ENCODE assay signal across 8 cellular contexts in genomic region chr10:58334817-58335305, GRCh38. TPM values are rescaled to one million over a fixed set of nuclear protein-coding genes. Genes with fewer than 3 reads are reported as not detected.
DNase-seq lines count a peak whose midpoint lies in the region; ATAC-seq and TF ChIP-seq lines count a peak whose summit lies in the region.

TSS of gene UBE2D1 (plus strand) at chr10:58335006. CDS start at chr10:58335202, 196 bp downstream.

- peak within 1 kb of the TSS; percentile 91 for H3K4me3 ChIP-seq in DOHH2 (ENCODE audit: low read length)
- peak within 1 kb of the TSS; percentile 71 to 94 for H3K4me3 ChIP-seq in foreskin fibroblast (ENCODE audit: low read depth in 1 of 2, low read length in 2 of 2)

- in situ Hi-C loops in KBM-7 (cut with MboI; ENCODE audit: low pct_unique_long_range_greater_than_20kb, low sequenced_read_pairs), result no loop called here

- peak; percentile 98 for ATAC-seq in GM21717 (IDR thresholded peaks at IDR 0.05; ENCODE audit: unreplicated experiment)

- peaks cover 45% of the 10 kb centered on the region for H3K79me2 ChIP-seq in DOHH2 (ENCODE audit: control insufficient read depth, low read length)

- TF ChIP-seq CTCF in DOHH2 (IDR thresholded peaks at IDR 0.05; ENCODE audit: low read depth, low read length, poor library complexity, severe bottlenecking), result no peak
- TF ChIP-seq CTCF in foreskin fibroblast (IDR thresholded peaks at IDR 0.05; ENCODE audit: low read depth, low read length), result peak; percentile 10
- peak; percentile 43 for TF ChIP-seq CTCF in neural crest cell (conservative IDR thresholded peaks at IDR 0.05)

- H3K9me3 Mint-ChIP-seq in neural crest cell, result no peaks in the 10 kb centered on the region

- peak within 1 kb of the TSS; percentile 81 for H3K4me2 ChIP-seq in DOHH2 (ENCODE audit: low read length)

- DNase-seq in KBM-7, result peak; percentile 78
- peak; percentile 36 to 72 for DNase-seq in SHP77 (lab: John Stamatoyannopoulos, UW)
- DNase-seq in activated gamma-delta T cell (lab: John Stamatoyannopoulos, UW), result peak; percentile 60
- DNase-seq in foreskin fibroblast, result peak; percentile 66 to 90
- peak; percentile 71 for DNase-seq in neural crest cell (ENCODE audit: low read depth, low spot score)
- peak; percentile 61 for DNase-seq in stromal cell of bone marrow (ENCODE audit: low read depth)

- H3K27me3 ChIP-seq in DOHH2 (ENCODE audit: control insufficient read depth, low read length), result no peaks in the 10 kb centered on the region

- peaks cover 19% of the 10 kb centered on the region for H3K4me1 ChIP-seq in DOHH2 (ENCODE audit: control insufficient read depth, low read length)

- H3K36me3 Mint-ChIP-seq in neural crest cell (ENCODE audit: low read depth), result no peaks in the 10 kb centered on the region

- peak within 1 kb of the TSS; percentile 99 for H3K4me3 Mint-ChIP-seq in neural crest cell

- no peaks in the 10 kb centered on the region for H3F3A ChIP-seq in DOHH2 (ENCODE audit: control insufficient read depth, insufficient read depth)

- H3K27me3 Mint-ChIP-seq in neural crest cell (ENCODE audit: low read depth), result peaks cover 10% of the 10 kb centered on the region

- peak within 1 kb of the TSS; percentile 89 for H3K27ac Mint-ChIP-seq in neural crest cell (ENCODE audit: unreplicated experiment)

- H3K4me1 Mint-ChIP-seq in neural crest cell, result peaks cover 24% of the 10 kb centered on the region

- H3K27ac ChIP-seq in DOHH2 (ENCODE audit: low read depth, low read length), result no peak within 1 kb of the TSS

- no peaks in the 10 kb centered on the region for H3K36me3 ChIP-seq in DOHH2 (ENCODE audit: control insufficient read depth, low read length)

- H3K9me3 ChIP-seq in DOHH2 (ENCODE audit: control insufficient read depth, insufficient read depth, low read length), result no peaks in the 10 kb centered on the region

- H4K20me1 ChIP-seq in DOHH2 (ENCODE audit: control insufficient read depth, insufficient read depth, low read depth, low read length), result peaks cover 7% of the 10 kb centered on the region; the same call in 1 of the 2 replicates

- H3K9me2 ChIP-seq in DOHH2 (replicated peaks; ENCODE audit: control insufficient read depth, low read length), result no peaks in the 10 kb centered on the region

RNA-seq across cellular contexts. Expression of gene UBE2D1, which starts in this region (rescaled TPM):
- 23.9 and 24.9 TPM in 2 replicates for total RNA-seq in neural crest cell
